30 cellular contexts compared by ENCODE assay signal in the genomic region with DNA sequence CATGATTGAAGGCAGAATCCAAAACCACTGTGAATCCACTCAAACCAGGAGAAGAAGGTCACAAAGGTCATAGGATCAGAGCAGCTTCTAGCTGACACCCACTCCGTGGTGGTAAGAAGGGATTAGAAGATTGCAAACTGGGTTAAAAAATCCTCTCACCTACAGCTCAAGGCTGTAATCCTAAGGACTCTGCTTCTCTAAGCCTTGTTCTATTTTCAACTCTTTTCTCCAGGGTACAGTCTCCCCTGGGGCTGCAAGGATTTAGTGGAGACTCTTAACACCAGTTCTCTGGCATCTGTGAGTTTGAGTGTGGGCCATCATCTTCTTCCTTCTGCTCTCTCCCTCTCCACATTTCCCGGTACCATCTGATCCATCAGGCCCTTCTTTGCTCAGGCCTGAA. TPM values are rescaled to one million over a fixed set of nuclear protein-coding genes. Genes with fewer than 3 reads are reported as not detected.
"Had no signal": no experiment of that assay in that cellular context is flagged by ENCODE, and none has a peak within 500 bp of the region (broad histone marks: within the 10 kb centered on the region; RNA-seq: fewer than 3 reads in every experiment).

A gene (plus strand): TSS at position 264 of the 400 bp plus-strand sequence. CDS start 250 bp downstream, outside the sequence.

- H3K27me3 Mint-ChIP-seq: activated CD4-positive, alpha-beta memory T cell treated with anti-CD3 and anti-CD28 coated beads for 36 hours; activated CD4-positive, alpha-beta T cell treated with anti-CD3 and anti-CD28 coated beads, Interleukin-2, amount 10 ng/mL, durations not matched to agents 7 days and 5 days; activated T-helper 17 cell treated with anti-CD3 and anti-CD28 coated beads, Interleukin-2, amount 50 U/mL, for 72 hours had no signal

- H3K9me3 ChIP-seq: ascending aorta, body of pancreas, SJCRH30, SK-N-SH had no signal

- H3K9ac ChIP-seq: KMS-11, SK-N-SH had no signal

- H3K4me2 ChIP-seq: KMS-11, SK-N-SH had no signal

- DNase-seq: activated CD4-positive, alpha-beta memory T cell treated with anti-CD3 and anti-CD28 coated beads for 36 hours; activated CD4-positive, alpha-beta T cell treated with anti-CD3 and anti-CD28 coated beads, Interleukin-2, amount 10 ng/mL, durations not matched to agents 7 days and 5 days; activated CD4-positive, CD25-positive, alpha-beta regulatory T cell; activated gamma-delta T cell; activated naive CD8-positive, alpha-beta T cell treated with anti-CD3 and anti-CD28 coated beads, Interleukin-2, amount 50 U/mL, for 24 hours; activated T-cell treated with anti-CD3 and anti-CD28 coated beads for 4 hours; activated T-cell treated with anti-CD3 and anti-CD28 coated beads, Interleukin-2, amount 50 U/mL, for 48 hours; amniotic stem cell; body of pancreas; central memory CD4-positive, alpha-beta T cell; NCI-H1092; NCI-H1694; NCI-H2029 treated with DMSO at 0.1 percent for 48 hours; NCI-H345; NCI-H510A; NCI-H526 treated with DMSO at 0.1 percent for 48 hours; Peyer's patch; Right ventricle myocardium superior; SJCRH30; SK-N-SH; SW 1271 had no signal

- H3K4me1 ChIP-seq: ascending aorta, body of pancreas, SJCRH30 had no signal

- H3K27ac ChIP-seq: ascending aorta, body of pancreas, KMS-11, Peyer's patch, RWPE1, SJCRH30 had no signal

- H3K27ac Mint-ChIP-seq: activated CD4-positive, alpha-beta memory T cell treated with anti-CD3 and anti-CD28 coated beads for 36 hours; activated CD4-positive, alpha-beta T cell treated with anti-CD3 and anti-CD28 coated beads, Interleukin-2, amount 10 ng/mL, durations not matched to agents 7 days and 5 days; activated naive CD4-positive, alpha-beta T cell treated with anti-CD3 and anti-CD28 coated beads, Interleukin-2, amount 50 U/mL, for 72 hours; activated naive CD8-positive, alpha-beta T cell treated with anti-CD3 and anti-CD28 coated beads, Interleukin-2, amount 50 U/mL, for 24 hours; activated T-helper 17 cell treated with anti-CD3 and anti-CD28 coated beads, Interleukin-2, amount 50 U/mL, for 72 hours had no signal

- H3K27me3 ChIP-seq: ascending aorta, body of pancreas, Peyer's patch had no signal

- H3K4me1 Mint-ChIP-seq: activated naive CD8-positive, alpha-beta T cell treated with anti-CD3 and anti-CD28 coated beads, Interleukin-2, amount 50 U/mL, for 24 hours; activated T-helper 17 cell treated with anti-CD3 and anti-CD28 coated beads, Interleukin-2, amount 50 U/mL, for 72 hours had no signal

- H3K36me3 ChIP-seq: ascending aorta, Peyer's patch, SJCRH30 had no signal

- H3K9me3 Mint-ChIP-seq: activated CD4-positive, alpha-beta memory T cell treated with anti-CD3 and anti-CD28 coated beads for 36 hours; activated CD4-positive, alpha-beta T cell treated with anti-CD3 and anti-CD28 coated beads, Interleukin-2, amount 10 ng/mL, durations not matched to agents 7 days and 5 days; activated naive CD4-positive, alpha-beta T cell treated with anti-CD3 and anti-CD28 coated beads, Interleukin-2, amount 50 U/mL, for 72 hours; activated naive CD8-positive, alpha-beta T cell treated with anti-CD3 and anti-CD28 coated beads, Interleukin-2, amount 50 U/mL, for 24 hours; activated T-helper 17 cell treated with anti-CD3 and anti-CD28 coated beads, Interleukin-2, amount 50 U/mL, for 72 hours had no signal

- H3K4me3 ChIP-seq: ascending aorta, body of pancreas, Peyer's patch, SJCRH30 had no signal

- ATAC-seq: activated naive CD4-positive, alpha-beta T cell treated with anti-CD3 and anti-CD28 coated beads, Interleukin-2, amount 50 U/mL, for 72 hours; activated naive CD8-positive, alpha-beta T cell treated with anti-CD3 and anti-CD28 coated beads, Interleukin-2, amount 50 U/mL, for 24 hours; activated T-helper 17 cell treated with anti-CD3 and anti-CD28 coated beads, Interleukin-2, amount 50 U/mL, for 72 hours; body of pancreas had no signal

- FAIRE-seq: bronchial epithelial cell had no signal

- H3K4me3 Mint-ChIP-seq: activated CD4-positive, alpha-beta memory T cell treated with anti-CD3 and anti-CD28 coated beads for 36 hours; activated CD4-positive, alpha-beta T cell treated with anti-CD3 and anti-CD28 coated beads, Interleukin-2, amount 10 ng/mL, durations not matched to agents 7 days and 5 days; activated naive CD8-positive, alpha-beta T cell treated with anti-CD3 and anti-CD28 coated beads, Interleukin-2, amount 50 U/mL, for 24 hours; activated T-helper 17 cell treated with anti-CD3 and anti-CD28 coated beads, Interleukin-2, amount 50 U/mL, for 72 hours had no signal

RNA-seq across cellular contexts. Expression of the gene that starts here (rescaled TPM):
- total RNA-seq: activated CD4-positive, alpha-beta memory T cell treated with anti-CD3 and anti-CD28 coated beads for 36 hours; activated CD4-positive, alpha-beta T cell treated with anti-CD3 and anti-CD28 coated beads, Interleukin-2, amount 10 ng/mL, durations not matched to agents 7 days and 5 days; activated CD8-positive, alpha-beta memory T cell treated with anti-CD3 and anti-CD28 coated beads for 36 hours; body of pancreas; bronchial epithelial cell; MCF 10A; Peyer's patch; Right ventricle myocardium superior; SJCRH30; T-helper 1 cell treated with Interleukin-12 subunit alpha and Interleukin-12 subunit beta and Interleukin-4 antibody, amounts not matched to agents 30 ng/mL and 1 ng/mL, for 36 hours had no signal
